In genomic region chr10:118742787-118743186, GRCh38 we compare ENCODE assay signal across 18 cellular contexts. TPM values are rescaled to one million over a fixed set of nuclear protein-coding genes. Genes with fewer than 3 reads are reported as not detected.
DNase-seq lines count a peak whose midpoint lies in the region; ATAC-seq and TF ChIP-seq lines count a peak whose summit lies in the region.
"Had no signal": no experiment of that assay in that cellular context is flagged by ENCODE, and none has a peak within 500 bp of the region (broad histone marks: within the 10 kb centered on the region; RNA-seq: fewer than 3 reads in every experiment).

No MANE protein-coding gene starts in this region.

- TF ChIP-seq CTCF in fibroblast of mammary gland (conservative IDR thresholded peaks at IDR 0.05; ENCODE audit: control insufficient read depth, insufficient read depth, low read depth, low read length) (no peak), retinal pigment epithelial cell (conservative IDR thresholded peaks at IDR 0.05; ENCODE audit: low read depth, low read length) (no peak)

- ATAC-seq in GM19452 (IDR thresholded peaks at IDR 0.05; ENCODE audit: unreplicated experiment) (no peak), GM21367 (IDR thresholded peaks at IDR 0.05; ENCODE audit: unreplicated experiment) (no peak)
- ATAC-seq: activated naive CD8-positive, alpha-beta T cell treated with anti-CD3 and anti-CD28 coated beads, Interleukin-2, amount 50 U/mL, for 24 hours; activated T-cell treated with anti-CD3 and anti-CD28 coated beads, Interleukin-2, amount 50 U/mL, for 4 hours; left ventricle myocardium superior; stimulated activated naive B cell treated with anti-CD40 and anti-IgM and Interleukin-4, amounts not matched to agents 10 μg/mL and 1 μg/mL and 100 μg/mL, for 72 hours had no signal

- H3K4me3 ChIP-seq in fibroblast of mammary gland (ENCODE audit: control insufficient read depth, low read depth, low read length) = no peak overlapping the region
- no peak overlapping the region for H3K4me3 ChIP-seq in retinal pigment epithelial cell (ENCODE audit: low read length)
- H3K4me3 ChIP-seq: BLaER1 had no signal

- DNase-seq in EL (peak; percentile 8), SK-MEL-5 (ENCODE audit: low read depth, low spot score) (peak; percentile 49), fibroblast of mammary gland (ENCODE audit: low read depth) (peak; percentile 47), retinal pigment epithelial cell (ENCODE audit: low read depth) (peak; percentile 34)
- DNase-seq in stimulated activated CD4-positive, alpha-beta T cell treated with anti-CD3 and anti-CD28 coated beads, Interleukin-12 subunit alpha, Interleukin-12 subunit beta, amount 100 ng/mL, for 4 hours = no peak
- no peak for DNase-seq in stimulated activated CD4-positive, alpha-beta T cell treated with anti-CD3 and anti-CD28 coated beads, Interleukin-2, amount 100 ng/mL, for 48 hours
- DNase-seq: activated CD4-positive, alpha-beta T cell treated with anti-CD3 and anti-CD28 coated beads, Interleukin-2, amount 50 U/mL, for 48 hours; activated naive CD8-positive, alpha-beta T cell treated with anti-CD3 and anti-CD28 coated beads, Interleukin-2, amount 50 U/mL, for 24 hours; activated T-cell treated with anti-CD3 and anti-CD28 coated beads, Interleukin-2, amount 50 U/mL, for 4 hours; DMS53; left ventricle myocardium superior; NCI-H1092; NCI-H2171 treated with DMSO at 0.1 percent for 48 hours; NK-92 treated with Interleukin-12 subunit alpha and Interleukin-12 subunit beta, amount 100 ng/mL, for 24 hours; stimulated activated naive B cell treated with anti-CD40 and anti-IgM and Interleukin-4, amounts not matched to agents 10 μg/mL and 1 μg/mL and 100 μg/mL, for 72 hours had no signal

- in situ Hi-C loops in SK-MEL-5 (cut with HindIII; ENCODE audit: low pct_unique_long_range_greater_than_20kb, low sequenced_read_pairs) = no loop called here

RNA-seq across cellular contexts. Expression of gene CACUL1, which starts 12.0 kb away (rescaled TPM):
- total RNA-seq in SK-MEL-5 (2014; rRNA removed; shearing (Covaris generic)) = 31.9 and 32.4 TPM in 2 replicates
- 12.0 and 20.2 TPM in 2 replicates for polyA plus RNA-seq in SK-MEL-5 (2015; cell fraction: cytosol; rRNA removed)
- 16.6 and 18.7 TPM in 2 replicates for polyA plus RNA-seq in SK-MEL-5 (2015; cell fraction: nucleus; rRNA removed)

Comparison
In these comparisons a context has a peak if more than half of its experiments do, and no peak if none do; other contexts are left out.
1. DNase-seq: peak in EL (single experiment), SK-MEL-5 (single experiment), fibroblast of mammary gland (single experiment) and retinal pigment epithelial cell (single experiment); none in stimulated activated CD4-positive, alpha-beta T cell treated with anti-CD3 and anti-CD28 coated beads, Interleukin-12 subunit alpha, Interleukin-12 subunit beta, amount 100 ng/mL, for 4 hours (single experiment) and stimulated activated CD4-positive, alpha-beta T cell treated with anti-CD3 and anti-CD28 coated beads, Interleukin-2, amount 100 ng/mL, for 48 hours (0 of 2).